17 cellular contexts compared by ENCODE assay signal in genomic region chr21:29289317-29289716, GRCh38. TPM values are rescaled to one million over a fixed set of nuclear protein-coding genes. Genes with fewer than 3 reads are reported as not detected.
DNase-seq lines count a peak whose midpoint lies in the region; ATAC-seq and TF ChIP-seq lines count a peak whose summit lies in the region.
"Had no signal": no experiment of that assay in that cellular context is flagged by ENCODE, and none has a peak within 500 bp of the region (broad histone marks: within the 10 kb centered on the region; RNA-seq: fewer than 3 reads in every experiment).

No MANE protein-coding gene starts in this region.

- peak overlapping the region; percentile 42 for H3K27ac ChIP-seq in left ventricle myocardium inferior (replicated peaks)
- H3K27ac ChIP-seq in SK-N-MC = peak overlapping the region; percentile 58; the same call in 1 of the 2 replicates
- H3K27ac ChIP-seq in hepatocyte = peak overlapping the region; percentile 24

- no peak overlapping the region for H3K4me2 ChIP-seq in hepatocyte

- no peaks in the 10 kb centered on the region for H3K27me3 ChIP-seq in left ventricle myocardium inferior (ENCODE audit: low read depth)
- no peaks in the 10 kb centered on the region for H3K27me3 ChIP-seq in hepatocyte

- H3K36me3 Mint-ChIP-seq in activated T-cell treated with anti-CD3 and anti-CD28 coated beads, Interleukin-2, amount 50 U/mL, for 4 hours (ENCODE audit: insufficient read depth) = no peaks in the 10 kb centered on the region

- WGBS in hepatocyte (ENCODE audit: low lambda C conversion rate, missing lambda C conversion rate) = 97% methylated on average over 4 of the region's 4 CpGs

- H3K4me3 Mint-ChIP-seq in activated T-cell treated with anti-CD3 and anti-CD28 coated beads, Interleukin-2, amount 50 U/mL, for 4 hours = no peak overlapping the region
- H3K4me3 Mint-ChIP-seq: CD4-positive, alpha-beta T cell; HFFc6 had no signal

- intact Hi-C loops in left ventricle myocardium inferior (cut with micrococcal nuclease) = no loop called here
- intact Hi-C loops in Right ventricle myocardium superior (cut with DNase I) = no loop called here

- H3K9me3 ChIP-seq in left ventricle myocardium inferior (replicated peaks) (no peaks in the 10 kb centered on the region), SK-N-MC (ENCODE audit: low read depth, low read length) (no peaks in the 10 kb centered on the region), hepatocyte (ENCODE audit: low read depth) (no peaks in the 10 kb centered on the region)

- no peak overlapping the region for H3K4me3 ChIP-seq in left ventricle myocardium inferior
- H3K4me3 ChIP-seq in SK-N-MC = peak overlapping the region; percentile 20; the same call in 1 of the 2 replicates
- H3K4me3 ChIP-seq in hepatocyte = no peak overlapping the region

- TF ChIP-seq CTCF in left ventricle myocardium inferior (IDR thresholded peaks at IDR 0.05; ENCODE audit: borderline replicate concordance) (no peak), hepatocyte (IDR thresholded peaks at IDR 0.05; ENCODE audit: poor library complexity) (no peak)

- H3K4me1 ChIP-seq in left ventricle myocardium inferior = peaks cover 44% of the 10 kb centered on the region
- H3K4me1 ChIP-seq in hepatocyte (ENCODE audit: insufficient read depth) = no peaks in the 10 kb centered on the region

- no peaks in the 10 kb centered on the region for H3K9me2 ChIP-seq in hepatocyte (replicated peaks; ENCODE audit: insufficient read depth)

- no peak overlapping the region for H3K9ac ChIP-seq in SK-N-MC (ENCODE audit: insufficient read length)

- no peaks in the 10 kb centered on the region for H3K27me3 Mint-ChIP-seq in activated T-cell treated with anti-CD3 and anti-CD28 coated beads, Interleukin-2, amount 50 U/mL, for 4 hours (ENCODE audit: low read depth)
- H3K27me3 Mint-ChIP-seq: CD4-positive, alpha-beta T cell had no signal

- no peak for DNase-seq in left ventricle myocardium inferior
- no peak for DNase-seq in Right ventricle myocardium superior
- DNase-seq in SK-N-MC (ENCODE audit: low read depth, low spot score) = no peak
- peak; percentile 58 to 74 for DNase-seq in dermis microvascular lymphatic vessel endothelial cell (ENCODE audit: low read depth in 2 of 2)
- no peak for DNase-seq in hepatocyte (ENCODE audit: low spot score)
- DNase-seq in activated T-cell treated with anti-CD3 and anti-CD28 coated beads, Interleukin-2, amount 50 U/mL, for 4 hours = no peak
- no peak for DNase-seq in NCI-H1105 treated with DMSO at 0.1 percent for 48 hours (lab: John Stamatoyannopoulos, UW)
- DNase-seq: 8988T; AML-193; C1 segment of cervical spinal cord; CD4-positive, alpha-beta T cell; DMS79 treated with DMSO at 0.1 percent for 48 hours; GDM1; HCEC 1CT; HFFc6 had no signal

- peaks cover 14% of the 10 kb centered on the region for H3K4me1 Mint-ChIP-seq in activated T-cell treated with anti-CD3 and anti-CD28 coated beads, Interleukin-2, amount 50 U/mL, for 4 hours (ENCODE audit: low read depth)

- no peak for ATAC-seq in Right ventricle myocardium superior (ENCODE audit: poor library complexity)
- ATAC-seq in activated T-cell treated with anti-CD3 and anti-CD28 coated beads, Interleukin-2, amount 50 U/mL, for 4 hours = no peak
- ATAC-seq in HG02763 (IDR thresholded peaks at IDR 0.05; ENCODE audit: unreplicated experiment) = no peak
- ATAC-seq: HepG2 had no signal

- H4K20me1 ChIP-seq in hepatocyte (ENCODE audit: insufficient read depth, poor library complexity, severe bottlenecking) = no peaks in the 10 kb centered on the region

- H2AFZ ChIP-seq in hepatocyte = no peak overlapping the region

- H3K9me3 Mint-ChIP-seq in activated T-cell treated with anti-CD3 and anti-CD28 coated beads, Interleukin-2, amount 50 U/mL, for 4 hours = no peaks in the 10 kb centered on the region
- H3K9me3 Mint-ChIP-seq: CD4-positive, alpha-beta T cell; HFFc6 had no signal

- H3K79me2 ChIP-seq in hepatocyte = no peaks in the 10 kb centered on the region

- no peaks in the 10 kb centered on the region for H3K36me3 ChIP-seq in left ventricle myocardium inferior
- H3K36me3 ChIP-seq in SK-N-MC (ENCODE audit: insufficient read depth, low read length) = no peaks in the 10 kb centered on the region
- no peaks in the 10 kb centered on the region for H3K36me3 ChIP-seq in hepatocyte (replicated peaks; ENCODE audit: insufficient read depth, low read depth)

RNA-seq across cellular contexts. Expression of gene BACH1, which starts 9.4 kb away (rescaled TPM):
- total RNA-seq in left ventricle myocardium inferior = 38.3 TPM
- total RNA-seq in Right ventricle myocardium superior = 34.2 TPM
- 25.7 and 38.1 TPM in 2 replicates for total RNA-seq in dermis microvascular lymphatic vessel endothelial cell
- 69.8 and 79.8 TPM in 2 replicates for total RNA-seq in hepatocyte
- 19.7 and 21.5 TPM in 2 replicates for polyA plus RNA-seq in hepatocyte
- 10 to 100 TPM; 20.8 to 31.0 (median 23.8) TPM for total RNA-seq in activated T-cell treated with anti-CD3 and anti-CD28 coated beads, Interleukin-2, amount 50 U/mL, for 4 hours

Comparison
In these comparisons a context has a peak if more than half of its experiments do, and no peak if none do; other contexts are left out.
1. DNase-seq: peak in dermis microvascular lymphatic vessel endothelial cell (2 of 2); none in left ventricle myocardium inferior (single experiment), Right ventricle myocardium superior (single experiment), SK-N-MC (single experiment), hepatocyte (single experiment), activated T-cell treated with anti-CD3 and anti-CD28 coated beads, Interleukin-2, amount 50 U/mL, for 4 hours (single experiment) and NCI-H1105 treated with DMSO at 0.1 percent for 48 hours (single experiment).
2. Peak in every context shown above with its lines, with median percentiles within 50 percentile points of each other: H3K27ac ChIP-seq.